24 cellular contexts compared by ENCODE assay signal in the genomic region with DNA sequence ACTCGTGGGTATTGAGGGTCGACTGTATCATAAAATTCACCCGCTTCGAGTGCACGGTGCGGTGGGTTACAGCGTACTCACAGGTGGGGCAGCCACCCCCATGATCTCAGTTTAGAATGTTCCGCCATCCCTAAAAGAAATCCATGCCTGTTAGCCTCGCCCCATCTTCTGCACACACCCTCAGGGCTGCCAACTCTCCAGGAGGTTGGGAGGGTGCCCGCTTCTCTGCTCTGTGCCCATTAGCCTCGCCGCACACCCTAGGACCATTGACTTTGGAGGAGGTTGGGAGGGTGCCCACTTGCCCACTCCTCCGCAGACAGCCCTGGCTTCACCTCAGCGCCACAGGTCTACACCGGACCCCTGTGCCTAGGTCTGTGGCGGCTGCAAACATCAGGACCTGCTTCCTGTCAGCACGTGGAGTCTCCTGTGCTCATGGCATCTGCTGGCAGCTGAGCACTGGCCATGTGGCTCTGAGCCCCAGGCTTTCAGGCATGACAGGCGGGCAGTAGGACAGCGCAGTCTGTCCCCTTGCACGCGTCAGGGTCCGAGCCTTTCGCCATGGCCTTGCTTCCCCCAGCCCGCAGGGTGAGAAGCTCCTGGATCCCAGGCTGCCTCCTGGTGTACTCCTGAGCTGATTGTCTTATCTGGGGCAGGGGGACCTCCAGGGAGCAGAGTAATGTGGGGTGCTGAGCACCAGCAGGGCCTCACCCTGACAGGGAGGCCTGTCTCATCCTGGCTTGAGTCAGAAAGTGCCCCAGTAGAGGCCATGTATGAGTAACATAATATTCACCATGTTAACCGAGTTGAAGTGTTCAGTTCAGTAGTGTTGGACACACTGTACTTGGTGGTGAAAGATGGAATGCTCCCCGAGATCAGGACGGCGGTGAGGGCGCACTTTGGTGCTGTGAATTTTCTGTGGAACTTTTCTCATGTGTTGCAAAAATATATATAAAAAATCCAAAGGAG. TPM values are rescaled to one million over a fixed set of nuclear protein-coding genes. Genes with fewer than 3 reads are reported as not detected.
DNase-seq lines count a peak whose midpoint lies in the region; ATAC-seq lines count a peak whose summit lies in the region.
"Had no signal": no experiment of that assay in that cellular context is flagged by ENCODE, and none has a peak within 500 bp of the region (broad histone marks: within the 10 kb centered on the region; RNA-seq: fewer than 3 reads in every experiment).

No MANE protein-coding gene starts in this region.

- H3K4me1 ChIP-seq in GM23248 (ENCODE audit: insufficient read depth) (peaks cover 11% of the 10 kb centered on the region), aorta (ENCODE audit: control insufficient read depth in 1 of 2, insufficient read depth in 2 of 2, low read length in 2 of 2) (no peaks in the 10 kb centered on the region)
- H3K4me1 ChIP-seq: left lung, vagina had no signal

- in situ Hi-C loops in GM23248 (cut with MboI), result no loop called here

- H3K4me2 ChIP-seq in GM23248 (ENCODE audit: unreplicated experiment), result no peak overlapping the region
- H3K4me2 ChIP-seq: SK-N-SH had no signal

- intact Hi-C loops in sciatic nerve (cut with DNase I) (no loop called here), head of caudate nucleus (cut with DNase I) (no loop called here), aorta (cut with DNase I) (no loop called here)

- no peak overlapping the region for H3K27ac ChIP-seq in GM23248
- no peak overlapping the region for H3K27ac ChIP-seq in aorta (ENCODE audit: low read depth in 1 of 2, low read length in 2 of 2)
- H3K27ac ChIP-seq: epithelial cell of prostate, left lung, thoracic aorta, vagina had no signal

- H3F3A ChIP-seq in GM23248 (ENCODE audit: insufficient read depth), result no peaks in the 10 kb centered on the region

- H2AFZ ChIP-seq in GM23248, result no peak overlapping the region

- H3K9me2 ChIP-seq in GM23248 (ENCODE audit: insufficient read depth), result no peaks in the 10 kb centered on the region
- H3K9me2 ChIP-seq: SK-N-SH had no signal

- no peak overlapping the region for H3K9ac ChIP-seq in GM23248
- H3K9ac ChIP-seq: SK-N-SH had no signal

- DNase-seq in GM23248 (peak; percentile 53), NCI-H226 (peak; percentile 25), cerebellum (ENCODE audit: low spot score) (peak; percentile 70), sciatic nerve (ENCODE audit: low spot score) (peak; percentile 45), head of caudate nucleus (no peak), hippocampal formation (lab: John Stamatoyannopoulos, UW) (no peak), aorta (no peak)
- DNase-seq: activated CD4-positive, alpha-beta T cell treated with anti-CD3 and anti-CD28 coated beads, Interleukin-2, amount 10 ng/mL, durations not matched to agents 24 days and 14 days; CD4-positive, alpha-beta T cell; DMS153; GF-D8; Kasumi-1; left lung; naive B cell; NCI-H1048; NCI-H187 treated with DMSO at 0.1 percent for 48 hours; NCI-H748 treated with DMSO at 0.1 percent for 48 hours; SK-N-SH; stimulated activated CD4-positive, alpha-beta T cell treated with anti-CD3 and anti-CD28 coated beads, Interleukin-4, amount 100 ng/mL, for 24 hours; stimulated activated naive CD4-positive, alpha-beta T cell; T-helper 17 cell had no signal

- no peaks in the 10 kb centered on the region for H3K79me2 ChIP-seq in GM23248 (ENCODE audit: insufficient read depth)

- no peaks in the 10 kb centered on the region for H4K20me1 ChIP-seq in GM23248 (ENCODE audit: insufficient read depth)

- ATAC-seq in sciatic nerve (peak; percentile 8), aorta (ENCODE audit: low FRiP score) (no peak)
- ATAC-seq: left lung, T-helper 17 cell had no signal

- WGBS in GM23248 (ENCODE audit: low coverage in 1 of 2, low lambda C conversion rate in 2 of 2, missing lambda C conversion rate in 2 of 2), 2 experiments, result 93 to 96% methylated on average over 28 to 29 of the region's 29 CpGs
- WGBS in aorta, 2 donors, result 96% methylated on average over 29 of the region's 29 CpGs

- H3K36me3 ChIP-seq in GM23248 (ENCODE audit: low read depth) (peaks cover 10% of the 10 kb centered on the region; the same call in 1 of the 2 replicates), aorta (ENCODE audit: control insufficient read depth in 1 of 2, insufficient read depth in 2 of 2, low read length in 1 of 2) (peaks cover 0 to 18% of the 10 kb centered on the region in 2 donors)

- H3K4me3 ChIP-seq in GM23248, result no peak overlapping the region
- no peak overlapping the region for H3K4me3 ChIP-seq in aorta (ENCODE audit: low read length in 2 of 2)
- H3K4me3 ChIP-seq: left lung, thoracic aorta, vagina had no signal

- H3K9me3 ChIP-seq in GM23248 (ENCODE audit: low read depth) (no peaks in the 10 kb centered on the region), aorta (ENCODE audit: control insufficient read depth, low read length) (no peaks in the 10 kb centered on the region)
- H3K9me3 ChIP-seq: left lung, SK-N-SH, thoracic aorta, vagina had no signal

- H3K27me3 ChIP-seq in GM23248 (replicated peaks; ENCODE audit: insufficient read depth), result no peaks in the 10 kb centered on the region
- no peaks in the 10 kb centered on the region for H3K27me3 ChIP-seq in aorta (ENCODE audit: control insufficient read depth in 1 of 2, insufficient read depth in 2 of 2, low read length in 1 of 2)
- H3K27me3 ChIP-seq: left lung, vagina had no signal

RNA-seq across cellular contexts. Expression of a gene that starts 21.9 kb away (rescaled TPM):
- total RNA-seq in GM23248 (2014; rRNA removed; shearing (Covaris generic)), result 45.3 and 57.7 TPM in 2 replicates
- polyA plus RNA-seq in GM23248 (2016; fragmentation: Nextera tagmentation; extraction: Ambion mirVana), result 50.8 and 55.4 TPM in 2 replicates
- total RNA-seq in cerebellum, result 16.3 TPM
- total RNA-seq in sciatic nerve, result 50.1 TPM
- total RNA-seq in aorta, result 10 to 100 TPM; 33.0 to 62.8 TPM
- polyA plus RNA-seq in aorta, result 100 to 1,000 TPM in 1 of 2 donors, 10 to 100 TPM in 1; 61.0 to 379 TPM

RNA-seq across cellular contexts. Expression of a gene that starts 23.2 kb away (rescaled TPM):
- total RNA-seq in GM23248 (2014; rRNA removed; shearing (Covaris generic)), result 9.3 and 12.3 TPM in 2 replicates
- polyA plus RNA-seq in GM23248 (2016; fragmentation: Nextera tagmentation; extraction: Ambion mirVana) (3.1 and 3.9 TPM in 2 replicates), aorta (10 to 100 TPM in 1 of 2 donors, 1 to 10 TPM in 1; 1.6 to 20.6 TPM)
- total RNA-seq in cerebellum (11.6 TPM), sciatic nerve (15.3 TPM), aorta (10 to 100 TPM; 15.8 to 23.7 TPM)

RNA-seq across cellular contexts. Expression of a gene that starts 23.5 kb away (rescaled TPM):
- 96.5 and 99.4 TPM in 2 replicates for total RNA-seq in GM23248 (2014; rRNA removed; shearing (Covaris generic))
- polyA plus RNA-seq in GM23248 (2016; fragmentation: Nextera tagmentation; extraction: Ambion mirVana) (113 and 119 TPM in 2 replicates), aorta (10 to 100 TPM; 67.7 to 74.2 TPM)
- total RNA-seq in cerebellum (20.4 TPM), sciatic nerve (42.7 TPM), aorta (10 to 100 TPM; 36.5 to 40.5 TPM)

RNA-seq across cellular contexts. Expression of a gene that starts 32.9 kb away (rescaled TPM):
- 35.3 and 50.2 TPM in 2 replicates for total RNA-seq in GM23248 (2014; rRNA removed; shearing (Covaris generic))
- polyA plus RNA-seq in GM23248 (2016; fragmentation: Nextera tagmentation; extraction: Ambion mirVana), result 35.1 and 35.6 TPM in 2 replicates
- 36.2 TPM for total RNA-seq in cerebellum
- total RNA-seq in sciatic nerve, result 35.3 TPM
- 10 to 100 TPM; 33.6 to 33.7 TPM for total RNA-seq in aorta
- 100 to 1,000 TPM in 1 of 2 donors, 10 to 100 TPM in 1; 25.8 to 322 TPM for polyA plus RNA-seq in aorta

RNA-seq across cellular contexts. Expression of a gene that starts 33.3 kb away (rescaled TPM):
- 88.9 and 189 TPM in 2 replicates for total RNA-seq in GM23248 (2014; rRNA removed; shearing (Covaris generic))
- 64.3 and 66.4 TPM in 2 replicates for polyA plus RNA-seq in GM23248 (2016; fragmentation: Nextera tagmentation; extraction: Ambion mirVana)
- 27.2 TPM for total RNA-seq in cerebellum
- total RNA-seq in sciatic nerve, result 28.0 TPM
- 10 to 100 TPM; 30.7 to 32.9 TPM for total RNA-seq in aorta
- polyA plus RNA-seq in aorta, result 10 to 100 TPM; 55.3 to 92.4 TPM

Comparison
In these comparisons a context has a peak if more than half of its experiments do, and no peak if none do; other contexts are left out.
1. DNase-seq: peak in GM23248 (single experiment), NCI-H226 (single experiment), cerebellum (single experiment) and sciatic nerve (single experiment); none in head of caudate nucleus (0 of 42), hippocampal formation (0 of 2) and aorta (0 of 2).